8 cellular contexts compared by ENCODE assay signal in the genomic region with DNA sequence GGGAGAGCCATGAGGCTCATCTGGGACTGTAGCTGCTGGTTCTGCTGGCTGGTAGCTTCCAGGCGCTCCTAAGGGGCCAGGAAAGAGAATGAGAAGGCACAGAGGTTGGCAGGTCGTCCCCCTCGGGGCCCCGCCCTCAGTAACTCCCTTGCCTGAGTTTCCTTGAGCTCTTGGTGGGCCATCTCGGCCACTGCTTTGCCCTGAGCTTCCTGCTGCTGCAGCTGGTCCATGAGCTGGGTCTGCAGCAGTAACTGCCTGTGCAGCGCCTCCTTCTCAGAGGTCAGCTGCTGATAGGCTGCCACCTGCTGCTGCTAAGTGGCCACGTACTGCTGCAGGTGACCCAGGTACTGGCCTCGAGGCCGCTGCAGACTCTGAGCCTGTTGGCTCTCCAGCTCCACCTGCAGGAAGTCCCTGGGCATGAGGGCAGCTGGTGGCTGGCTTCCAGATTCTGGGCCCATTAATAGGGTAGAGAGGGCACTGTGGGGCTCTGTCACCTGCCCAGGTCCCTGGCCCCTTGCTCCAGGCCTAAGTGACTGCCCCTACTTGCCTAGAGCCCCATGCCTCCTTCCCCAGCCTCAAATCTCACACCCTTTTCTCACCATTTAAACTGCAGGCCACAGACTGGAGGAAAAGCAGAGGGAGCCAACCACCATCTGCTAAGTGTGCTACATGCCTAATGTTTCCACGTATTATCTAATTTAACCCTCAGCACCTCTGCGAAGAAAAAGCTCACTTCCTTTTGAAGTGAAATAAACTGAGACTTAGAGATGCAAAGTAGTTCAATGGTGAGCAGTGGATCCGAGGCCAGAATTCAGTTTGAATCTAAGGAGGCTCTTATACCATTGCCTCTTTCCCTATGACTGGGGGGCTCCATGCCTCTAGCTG. TPM values are rescaled to one million over a fixed set of nuclear protein-coding genes. Genes with fewer than 3 reads are reported as not detected.
DNase-seq lines count a peak whose midpoint lies in the region; ATAC-seq and TF ChIP-seq lines count a peak whose summit lies in the region.

No MANE protein-coding gene starts in this region.

- H2BK12ac ChIP-seq in trophoblast cell (ENCODE audit: low read length), result no peak overlapping the region

- H2BK120ac ChIP-seq in trophoblast cell (ENCODE audit: insufficient read depth, low read length, poor library complexity), result no peak overlapping the region

- no peak overlapping the region for H2BK5ac ChIP-seq in trophoblast cell (ENCODE audit: low read depth, low read length, poor library complexity)

- H3K18ac ChIP-seq in trophoblast cell (ENCODE audit: low read length), result no peak overlapping the region

- no peak overlapping the region for H4K91ac ChIP-seq in trophoblast cell (ENCODE audit: low read depth, low read length)

- no peak overlapping the region for H3K9ac ChIP-seq in trophoblast cell (ENCODE audit: low read length)

- TF ChIP-seq CTCF in HEK293 (tag by site-specific recombination; IDR thresholded peaks at IDR 0.05) (peak; percentile 96), foreskin fibroblast (IDR thresholded peaks at IDR 0.05; ENCODE audit: low read depth, low read length) (peak; percentile 50)

- no peaks in the 10 kb centered on the region for H3K79me1 ChIP-seq in trophoblast cell (ENCODE audit: low read length)

- CTCF ChIA-PET in HEK293 (lab: Yijun Ruan, JAX), result interaction anchor here (0.5 to 4.0 kb wide), 42 partner anchors 8 to 385 kb away, joined by 3 to 40 read pairs (median 5); a partner anchor contains a TSS

- ATAC-seq in CD4-positive, CD25-positive, alpha-beta regulatory T cell (ENCODE audit: low read depth in 2 of 2), result peak; percentile 50 to 60

- no peak overlapping the region for H4K8ac ChIP-seq in trophoblast cell (ENCODE audit: low read depth, low read length)

- H3K14ac ChIP-seq in trophoblast cell (ENCODE audit: low read length), result no peak overlapping the region

- no peaks in the 10 kb centered on the region for H3K27me3 ChIP-seq in CD4-positive, CD25-positive, alpha-beta regulatory T cell (ENCODE audit: control insufficient read depth, insufficient read depth, low read length)
- no peaks in the 10 kb centered on the region for H3K27me3 ChIP-seq in trophoblast cell (ENCODE audit: insufficient read depth, low read length)

- H3K23ac ChIP-seq in trophoblast cell (ENCODE audit: low read length), result no peak overlapping the region

- H3K36me3 Mint-ChIP-seq in CD4-positive, CD25-positive, alpha-beta regulatory T cell, result no peaks in the 10 kb centered on the region
- no peaks in the 10 kb centered on the region for H3K36me3 Mint-ChIP-seq in activated T-cell treated with anti-CD3 and anti-CD28 coated beads, Interleukin-2, amount 50 U/mL, for 24 hours (ENCODE audit: low read depth)

- peaks cover 26% of the 10 kb centered on the region for H3K27me3 Mint-ChIP-seq in CD4-positive, CD25-positive, alpha-beta regulatory T cell
- H3K27me3 Mint-ChIP-seq in activated T-cell treated with anti-CD3 and anti-CD28 coated beads, Interleukin-2, amount 50 U/mL, for 24 hours, result no peaks in the 10 kb centered on the region

- POLR2A ChIA-PET in HEK293 (lab: Yijun Ruan, JAX), result interaction anchor here (1.0 to 1.7 kb wide), 5 partner anchors 9 to 98 kb away, joined by 3 to 9 read pairs (median 5); a partner anchor contains a TSS

- no peaks in the 10 kb centered on the region for H3K9me3 ChIP-seq in CD4-positive, CD25-positive, alpha-beta regulatory T cell (ENCODE audit: control insufficient read depth in 2 of 2, low read length in 2 of 2)
- H3K9me3 ChIP-seq in HEK293 (ENCODE audit: control insufficient read depth, insufficient read depth, low read depth, low read length), result no peaks in the 10 kb centered on the region
- no peaks in the 10 kb centered on the region for H3K9me3 ChIP-seq in trophoblast cell (ENCODE audit: insufficient read depth, low read depth, low read length)

- peak overlapping the region in 1 of 3 donors; percentile 33 for H3K27ac Mint-ChIP-seq in CD4-positive, CD25-positive, alpha-beta regulatory T cell
- no peak overlapping the region for H3K27ac Mint-ChIP-seq in activated T-cell treated with anti-CD3 and anti-CD28 coated beads, Interleukin-2, amount 50 U/mL, for 24 hours

- no peak overlapping the region for H3K27ac ChIP-seq in CD4-positive, CD25-positive, alpha-beta regulatory T cell (ENCODE audit: insufficient read depth, low read length, poor library complexity, severe bottlenecking)
- H3K27ac ChIP-seq in HEK293 (ENCODE audit: extremely low read depth, low read depth, low read length) (no peak overlapping the region), trophoblast cell (ENCODE audit: low read depth, low read length) (no peak overlapping the region)

- H2AK5ac ChIP-seq in trophoblast cell (ENCODE audit: low read length), result no peak overlapping the region

- no peaks in the 10 kb centered on the region for H3K79me2 ChIP-seq in trophoblast cell (ENCODE audit: control insufficient read depth, insufficient read depth, low read length, poor library complexity)

- H2AFZ ChIP-seq in trophoblast cell (ENCODE audit: insufficient read depth, low read length, poor library complexity), result no peak overlapping the region

- no CpG with 5 or more reads among the region's 12 CpGs for WGBS in trophoblast cell (ENCODE audit: extremely low coverage, insufficient coverage, insufficient read length)

- no peaks in the 10 kb centered on the region for H3K9me3 Mint-ChIP-seq in CD4-positive, CD25-positive, alpha-beta regulatory T cell
- no peaks in the 10 kb centered on the region for H3K9me3 Mint-ChIP-seq in activated T-cell treated with anti-CD3 and anti-CD28 coated beads, Interleukin-2, amount 50 U/mL, for 24 hours

- H3K4me1 ChIP-seq in CD4-positive, CD25-positive, alpha-beta regulatory T cell (ENCODE audit: control insufficient read depth, insufficient read depth, low read length, poor library complexity, severe bottlenecking), result peaks cover 3% of the 10 kb centered on the region
- H3K4me1 ChIP-seq in HEK293 (ENCODE audit: control insufficient read depth, insufficient read depth, low read length), result no peaks in the 10 kb centered on the region
- H3K4me1 ChIP-seq in trophoblast cell (ENCODE audit: control insufficient read depth in 1 of 2, insufficient read depth in 2 of 2, low read length in 2 of 2), result no peaks in the 10 kb centered on the region

- H4K12ac ChIP-seq in trophoblast cell (ENCODE audit: low read depth, low read length), result no peak overlapping the region

- no peak overlapping the region for H3K4me2 ChIP-seq in trophoblast cell (ENCODE audit: low read length)

- no peak overlapping the region for H3K4ac ChIP-seq in trophoblast cell (ENCODE audit: low read depth, low read length)

- H3K4me3 Mint-ChIP-seq in CD4-positive, CD25-positive, alpha-beta regulatory T cell, result no peak overlapping the region
- H3K4me3 Mint-ChIP-seq in activated T-cell treated with anti-CD3 and anti-CD28 coated beads, Interleukin-2, amount 50 U/mL, for 24 hours, result no peak overlapping the region

- H3K36me3 ChIP-seq in CD4-positive, CD25-positive, alpha-beta regulatory T cell (ENCODE audit: control insufficient read depth, insufficient read depth, low read length), result no peaks in the 10 kb centered on the region
- H3K36me3 ChIP-seq in HEK293 (ENCODE audit: control insufficient read depth in 2 of 2, insufficient read depth in 1 of 2, low read length in 2 of 2) (no peaks in the 10 kb centered on the region), trophoblast cell (ENCODE audit: control insufficient read depth in 1 of 2, insufficient read depth in 2 of 2, low read length in 2 of 2) (no peaks in the 10 kb centered on the region)

- H3K4me1 Mint-ChIP-seq in CD4-positive, CD25-positive, alpha-beta regulatory T cell, result peaks cover 0 to 7% (median 3%) of the 10 kb centered on the region in 4 donors
- peaks cover 4% of the 10 kb centered on the region for H3K4me1 Mint-ChIP-seq in activated T-cell treated with anti-CD3 and anti-CD28 coated beads, Interleukin-2, amount 50 U/mL, for 24 hours (ENCODE audit: low read depth)

- H3K4me3 ChIP-seq in CD4-positive, CD25-positive, alpha-beta regulatory T cell (ENCODE audit: low read depth, low read length), result no peak overlapping the region
- H3K4me3 ChIP-seq in HEK293 (ENCODE audit: low read depth, low read length), result no peak overlapping the region
- H3K4me3 ChIP-seq in foreskin fibroblast (ENCODE audit: low read depth in 1 of 2, low read length in 2 of 2), result no peak overlapping the region
- H3K4me3 ChIP-seq in trophoblast cell (ENCODE audit: low read depth, low read length), result no peak overlapping the region

- DNase-seq in CD4-positive, CD25-positive, alpha-beta regulatory T cell, result peak; percentile 35 to 65 (median 46)
- DNase-seq in NCI-H774 (lab: John Stamatoyannopoulos, UW) (peak; percentile 91), foreskin fibroblast (peak in 1 of 2 donors; percentile 36), trophoblast cell (peak; percentile 91 to 95), occipital lobe (lab: John Stamatoyannopoulos, UW) (no peak), GOT3 (lab: John Stamatoyannopoulos, UW) (no peak)
- peak; percentile 65 for DNase-seq in activated T-cell treated with anti-CD3 and anti-CD28 coated beads, Interleukin-2, amount 50 U/mL, for 24 hours

TF ChIP-seq in HEK293, 187 proteins besides CTCF, POLR2A, EP300 and RAD21 (continues in another document):
- no peak for TF ChIP-seq ZNF302 (tag by site-specific recombination; IDR thresholded peaks at IDR 0.05; ENCODE audit: low read depth)

RNA-seq across cellular contexts. Expression of a gene that starts 10.8 kb away (rescaled TPM):
- total RNA-seq in CD4-positive, CD25-positive, alpha-beta regulatory T cell, result 22.2 TPM
- polyA plus RNA-seq in CD4-positive, CD25-positive, alpha-beta regulatory T cell, result 10 to 100 TPM in 1 of 4 donors, 1 to 10 TPM in 3; 5.5 to 13.1 (median 8.5) TPM
- polyA plus RNA-seq in trophoblast cell (2013), result 11.7 and 12.0 TPM in 2 replicates
- 12.5 TPM for total RNA-seq in occipital lobe

RNA-seq across cellular contexts. Expression of a gene that starts 38.8 kb away (rescaled TPM):
- 63.8 TPM for total RNA-seq in CD4-positive, CD25-positive, alpha-beta regulatory T cell
- polyA plus RNA-seq in CD4-positive, CD25-positive, alpha-beta regulatory T cell, result 10 to 100 TPM in 1 of 4 donors, 1 to 10 TPM in 3; 2.7 to 10.9 (median 7.5) TPM
- 123 and 132 TPM in 2 replicates for polyA plus RNA-seq in trophoblast cell (2013)
- 15.8 TPM for total RNA-seq in occipital lobe

Comparison
In these comparisons a context has a peak if more than half of its experiments do, and no peak if none do; other contexts are left out.
1. DNase-seq: peak in CD4-positive, CD25-positive, alpha-beta regulatory T cell (3 of 3), NCI-H774 (single experiment), activated T-cell treated with anti-CD3 and anti-CD28 coated beads, Interleukin-2, amount 50 U/mL, for 24 hours (single experiment) and trophoblast cell (2 of 2); none in occipital lobe (single experiment) and GOT3 (single experiment).